In genomic region chr10:102743588-102744373, GRCh38 we compare ENCODE assay signal across 8 cellular contexts. TPM values are rescaled to one million over a fixed set of nuclear protein-coding genes. Genes with fewer than 3 reads are reported as not detected.
DNase-seq lines count a peak whose midpoint lies in the region; ATAC-seq, FAIRE-seq and TF ChIP-seq lines count a peak whose summit lies in the region.

TSS of gene WBP1L (plus strand) at chr10:102743948. CDS start at chr10:102744054, 106 bp downstream.

- 0 out of 2 replicates have a peak, but pooled peaks cover 7% of the 10 kb centered on the region for H3K4me1 ChIP-seq in HUES64 (ENCODE audit: insufficient read depth, low read length)
- H3K4me1 ChIP-seq in OCI-LY1 (ENCODE audit: insufficient read depth, low read length, severe bottlenecking) = peaks cover 25% of the 10 kb centered on the region
- peaks cover 8% of the 10 kb centered on the region for H3K4me1 ChIP-seq in mesodermal cell (ENCODE audit: control insufficient read depth, insufficient read depth, low read length, poor library complexity, severe bottlenecking)

- peak; percentile 88 for DNase-seq in D341Med (ENCODE audit: low spot score)
- DNase-seq in activated CD8-positive, alpha-beta memory T cell treated with anti-CD3 and anti-CD28 coated beads, Interleukin-2, amount 50 U/mL, for 4 hours = peak; percentile 95
- peak; percentile 86 to 91 for DNase-seq in stimulated activated CD8-positive, alpha-beta memory T cell treated with anti-CD3 and anti-CD28 coated beads, Interleukin-15, amount 100 ng/mL, for 4 hours (ENCODE audit: low read depth in 2 of 2)

- H3K4me3 ChIP-seq in HUES64 (ENCODE audit: low read length) (peak within 1 kb of the TSS; percentile 83), OCI-LY1 (ENCODE audit: low read depth, low read length, poor library complexity, severe bottlenecking) (peak within 1 kb of the TSS; percentile 87), mesodermal cell (ENCODE audit: extremely low read depth, insufficient read depth, low read length, poor library complexity, severe bottlenecking) (peak within 1 kb of the TSS; percentile 93)

- H2AFZ ChIP-seq in OCI-LY1 (ENCODE audit: low read length) = peak within 1 kb of the TSS; percentile 91; the same call in 1 of the 2 replicates

- FAIRE-seq in endometrium (lab: Jason Lieb, UNC) = peak; percentile 99

- H3K27me3 ChIP-seq in HUES64 (ENCODE audit: insufficient read depth, low read length) (no peaks in the 10 kb centered on the region), OCI-LY1 (ENCODE audit: insufficient read depth, low read length) (no peaks in the 10 kb centered on the region)

- peak within 1 kb of the TSS; percentile 70 for H3K9ac ChIP-seq in HUES64 (ENCODE audit: low read depth, low read length)
- peak within 1 kb of the TSS; percentile 81 for H3K9ac ChIP-seq in OCI-LY1 (ENCODE audit: low read length)

- H3K27ac ChIP-seq in HUES64 (ENCODE audit: low read depth, low read length) (0 out of 2 replicates have a peak within 1 kb of the TSS, but pooled peaks have one; percentile 20), OCI-LY1 (ENCODE audit: low read depth, low read length, poor library complexity, severe bottlenecking) (peak within 1 kb of the TSS; percentile 55), mesodermal cell (ENCODE audit: low read depth, low read length, severe bottlenecking) (no peak within 1 kb of the TSS)

- H3K4me2 ChIP-seq in OCI-LY1 (ENCODE audit: low read length) = peak within 1 kb of the TSS; percentile 87

- H3F3A ChIP-seq in OCI-LY1 (ENCODE audit: insufficient read depth, low read length) = no peaks in the 10 kb centered on the region

- no peaks in the 10 kb centered on the region for H4K20me1 ChIP-seq in OCI-LY1 (ENCODE audit: insufficient read depth, low read length)

- H3K9me3 ChIP-seq in HUES64 (ENCODE audit: insufficient read depth, low read depth, low read length) = no peaks in the 10 kb centered on the region
- no peaks in the 10 kb centered on the region for H3K9me3 ChIP-seq in OCI-LY1 (ENCODE audit: low read length)
- no peaks in the 10 kb centered on the region for H3K9me3 ChIP-seq in mesodermal cell (ENCODE audit: control insufficient read depth, low read length)

- peaks cover 24% of the 10 kb centered on the region for H3K79me2 ChIP-seq in OCI-LY1 (ENCODE audit: insufficient read depth, low read length)

- H3K36me3 ChIP-seq in HUES64 (ENCODE audit: insufficient read depth, low read length) (no peaks in the 10 kb centered on the region), OCI-LY1 (ENCODE audit: insufficient read depth, low read length) (no peaks in the 10 kb centered on the region; the same call in 1 of the 2 replicates), mesodermal cell (ENCODE audit: control insufficient read depth, insufficient read depth, low read length) (peaks cover 3% of the 10 kb centered on the region)

- ATAC-seq in GM21447 (IDR thresholded peaks at IDR 0.05; ENCODE audit: unreplicated experiment) = peak; percentile 95

- no peaks in the 10 kb centered on the region for H3K9me2 ChIP-seq in OCI-LY1 (ENCODE audit: low read depth, low read length)

- under 1% methylated on average over 37 of the region's 37 CpGs for WGBS in HUES64
- 0 to 1% methylated on average over 20 to 34 of the region's 37 CpGs for WGBS in mesodermal cell (ENCODE audit: insufficient coverage in 2 of 2), 2 experiments

- TF ChIP-seq CTCF in OCI-LY1 (IDR thresholded peaks at IDR 0.05; ENCODE audit: low read length) = no peak

RNA-seq across cellular contexts. Expression of gene WBP1L, which starts in this region (rescaled TPM):
- 16.6 TPM for polyA plus RNA-seq in HUES64 (2013, experiment 1 of 2)
- 18.1 TPM for polyA plus RNA-seq in HUES64 (2013, experiment 2 of 2)
- polyA plus RNA-seq in mesodermal cell (2013, experiment 1 of 2) = 41.2 TPM
- polyA plus RNA-seq in mesodermal cell (2013, experiment 2 of 2) = 35.1 TPM
